13 cellular contexts compared by ENCODE assay signal in the genomic region with DNA sequence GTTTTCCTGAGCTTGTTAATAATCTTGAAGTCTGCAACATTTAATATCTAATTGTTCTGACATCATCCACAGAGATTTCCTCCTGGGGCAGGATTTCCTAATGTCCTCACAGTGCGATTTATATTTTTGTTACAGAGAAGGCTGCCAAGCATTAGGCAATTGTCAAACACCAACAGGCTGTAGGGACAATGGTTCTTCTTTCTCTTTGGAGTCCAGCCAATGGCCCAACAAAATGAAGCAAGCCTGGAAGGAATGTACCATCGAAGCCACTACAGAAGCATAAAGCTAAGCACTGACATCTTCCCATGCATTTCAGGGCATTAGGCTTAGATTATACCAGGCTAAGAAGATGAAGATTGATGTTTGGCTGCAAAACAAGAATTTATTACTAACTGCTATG.
DNase-seq lines count a peak whose midpoint lies in the region; ATAC-seq, FAIRE-seq and TF ChIP-seq lines count a peak whose summit lies in the region.
"Had no signal": no experiment of that assay in that cellular context is flagged by ENCODE, and none has a peak within 500 bp of the region (broad histone marks: within the 10 kb centered on the region; RNA-seq: fewer than 3 reads in every experiment).

No MANE protein-coding gene starts in this region.

- POLR2A ChIA-PET in CD8-positive, alpha-beta memory T cell (lab: Charles Lee) = no interaction called here

- no peaks in the 10 kb centered on the region for H3K36me3 Mint-ChIP-seq in CD8-positive, alpha-beta memory T cell
- H3K36me3 Mint-ChIP-seq: stimulated activated memory B cell treated with anti-CD40 and anti-IgM and Interleukin-4, amounts not matched to agents 10 μg/mL and 1 μg/mL and 100 μg/mL, for 72 hours had no signal

- CTCF ChIA-PET in CD8-positive, alpha-beta memory T cell (lab: Charles Lee) = no interaction called here

- FAIRE-seq in H54 (lab: Jason Lieb, UNC) = no peak
- FAIRE-seq: endometrium, islet of Langerhans had no signal

- no peaks in the 10 kb centered on the region for H3K4me1 Mint-ChIP-seq in CD8-positive, alpha-beta memory T cell
- H3K4me1 Mint-ChIP-seq: stimulated activated memory B cell treated with anti-CD40 and anti-IgM and Interleukin-4, amounts not matched to agents 10 μg/mL and 1 μg/mL and 100 μg/mL, for 72 hours had no signal

- H3K27me3 Mint-ChIP-seq in CD8-positive, alpha-beta memory T cell = peaks cover 0 to 4% of the 10 kb centered on the region in 2 donors
- H3K27me3 Mint-ChIP-seq: stimulated activated memory B cell treated with anti-CD40 and anti-IgM and Interleukin-4, amounts not matched to agents 10 μg/mL and 1 μg/mL and 100 μg/mL, for 72 hours had no signal

- H3K27me3 ChIP-seq in CD8-positive, alpha-beta memory T cell (ENCODE audit: insufficient read depth, low read length, poor library complexity, severe bottlenecking) = no peaks in the 10 kb centered on the region

- no peak for ATAC-seq in GM18520 (IDR thresholded peaks at IDR 0.05; ENCODE audit: unreplicated experiment)
- ATAC-seq: stimulated activated memory B cell treated with anti-CD40 and anti-IgM and Interleukin-4, amounts not matched to agents 10 μg/mL and 1 μg/mL and 100 μg/mL, for 72 hours had no signal

- H3K36me3 ChIP-seq in CD8-positive, alpha-beta memory T cell (ENCODE audit: insufficient read depth, low read length) = no peaks in the 10 kb centered on the region

- H3K9me3 ChIP-seq in CD8-positive, alpha-beta memory T cell (ENCODE audit: low read length) = no peaks in the 10 kb centered on the region

- DNase-seq in NOMO-1 (lab: John Stamatoyannopoulos, UW; ENCODE audit: unreplicated experiment in 2 of 2) (peak; percentile 57 to 65), cerebellum (ENCODE audit: low spot score) (peak; percentile 1), left kidney (ENCODE audit: low read depth, low spot score) (peak; percentile 37), substantia nigra (lab: John Stamatoyannopoulos, UW) (peak in 12 of 49 donors; percentile 7 to 43 (median 16)), H54 (ENCODE audit: insufficient read length, low spot score) (no peak)
- no peak for DNase-seq in CD8-positive, alpha-beta memory T cell
- DNase-seq: NCI-H446; stimulated activated CD4-positive, alpha-beta T cell treated with anti-CD3 and anti-CD28 coated beads, Interleukin-1b, Interleukin-23, amount 100 ng/mL, for 48 hours had no signal

- no peak overlapping the region for H3K4me3 ChIP-seq in CD8-positive, alpha-beta memory T cell (ENCODE audit: low read length)

- TF ChIP-seq POLR2A in H54 (IDR thresholded peaks at IDR 0.05; ENCODE audit: low read depth, low read length) = no peak

- no peak overlapping the region for H3K27ac Mint-ChIP-seq in CD8-positive, alpha-beta memory T cell
- H3K27ac Mint-ChIP-seq: stimulated activated memory B cell treated with anti-CD40 and anti-IgM and Interleukin-4, amounts not matched to agents 10 μg/mL and 1 μg/mL and 100 μg/mL, for 72 hours had no signal

- H3K4me1 ChIP-seq in CD8-positive, alpha-beta memory T cell (ENCODE audit: insufficient read depth, low read length) = no peaks in the 10 kb centered on the region

- peaks cover 0 to 3% (median 2%) of the 10 kb centered on the region in 5 donors for H3K9me3 Mint-ChIP-seq in CD8-positive, alpha-beta memory T cell
- H3K9me3 Mint-ChIP-seq: stimulated activated memory B cell treated with anti-CD40 and anti-IgM and Interleukin-4, amounts not matched to agents 10 μg/mL and 1 μg/mL and 100 μg/mL, for 72 hours had no signal

- H3K4me3 Mint-ChIP-seq in CD8-positive, alpha-beta memory T cell = no peak overlapping the region
- H3K4me3 Mint-ChIP-seq: stimulated activated memory B cell treated with anti-CD40 and anti-IgM and Interleukin-4, amounts not matched to agents 10 μg/mL and 1 μg/mL and 100 μg/mL, for 72 hours had no signal

- H3K27ac ChIP-seq in substantia nigra (ENCODE audit: low read depth, low read length, poor library complexity, severe bottlenecking) = peak overlapping the region; percentile 19
- no peak overlapping the region for H3K27ac ChIP-seq in CD8-positive, alpha-beta memory T cell (ENCODE audit: low read depth, low read length)
- H3K27ac ChIP-seq: VCaP had no signal

Comparison
In these comparisons a context has a peak if more than half of its experiments do, and no peak if none do; other contexts are left out.
1. DNase-seq: peak in NOMO-1 (2 of 2), cerebellum (single experiment) and left kidney (single experiment); none in H54 (single experiment) and CD8-positive, alpha-beta memory T cell (0 of 5).